In the genomic region with DNA sequence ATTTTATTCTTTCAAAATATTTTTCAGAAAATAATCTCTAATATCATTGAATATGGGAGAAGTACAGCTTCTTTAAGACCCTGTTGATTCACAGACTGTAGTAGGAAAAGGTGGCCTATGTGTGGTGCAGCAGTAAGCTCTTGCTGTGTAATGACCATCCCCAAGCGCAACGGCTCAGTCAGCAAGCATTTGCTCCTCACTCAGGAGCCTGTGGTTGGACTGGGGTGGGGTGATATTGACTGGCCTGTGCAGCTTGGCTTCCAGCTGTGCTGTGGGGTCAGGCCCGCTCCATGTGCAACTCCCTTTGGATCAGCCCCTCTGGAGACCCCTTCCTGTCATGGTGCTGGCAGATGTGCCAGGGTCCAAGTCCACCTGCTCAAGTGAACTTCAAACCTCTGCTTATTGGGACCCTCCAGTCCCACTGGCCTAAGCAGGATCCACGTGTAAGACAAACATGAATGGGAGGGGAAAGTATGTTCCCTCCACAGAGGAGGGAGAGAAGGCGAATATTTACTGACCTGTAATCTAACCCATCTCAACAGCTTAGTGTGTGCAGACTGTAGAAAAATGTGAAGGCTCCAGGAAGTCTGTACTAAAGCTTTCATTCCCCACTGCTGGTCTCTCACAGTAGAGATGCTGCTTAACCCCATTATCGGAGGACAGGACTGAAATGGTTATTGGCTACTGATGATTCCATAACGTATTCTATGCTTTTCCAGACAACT, we compare ENCODE assay signal across 28 cellular contexts.
"Had no signal": no experiment of that assay in that cellular context is flagged by ENCODE, and none has a peak within 500 bp of the region (broad histone marks: within the 10 kb centered on the region; RNA-seq: fewer than 3 reads in every experiment).

No MANE protein-coding gene starts in this region.

- H3K27me3 ChIP-seq: ovary, right atrium auricular region, vagina had no signal

- H3K4me3 ChIP-seq: heart left ventricle, left lung, lower lobe of right lung, ovary, right atrium auricular region, skin epidermis, thoracic aorta, tibial artery, vagina had no signal

- H3K4me1 ChIP-seq: heart left ventricle, left lung, lower lobe of right lung, right atrium auricular region had no signal

- H3K9me3 ChIP-seq: heart left ventricle, left lung, lower lobe of right lung, ovary, right atrium auricular region, thoracic aorta, tibial artery, vagina had no signal

- H3K27ac Mint-ChIP-seq: immature natural killer cell; mesothelial cell of epicardium; naive B cell; natural killer cell; progenitor cell of endocrine pancreas; stimulated activated effector memory CD8-positive, alpha-beta T cell treated with anti-CD3 and anti-CD28 coated beads, Interleukin-12 subunit alpha, Interleukin-12 subunit beta, amount 100 ng/mL, for 72 hours; stimulated activated naive CD8-positive, alpha-beta T cell treated with anti-CD3 and anti-CD28 coated beads, Interleukin-15, amount 100 ng/mL, for 72 hours had no signal

- H3K4me3 Mint-ChIP-seq: immature natural killer cell; mesothelial cell of epicardium; naive B cell; natural killer cell; stimulated activated effector memory CD8-positive, alpha-beta T cell treated with anti-CD3 and anti-CD28 coated beads, Interleukin-12 subunit alpha, Interleukin-12 subunit beta, amount 100 ng/mL, for 72 hours; stimulated activated naive CD8-positive, alpha-beta T cell treated with anti-CD3 and anti-CD28 coated beads, Interleukin-15, amount 100 ng/mL, for 72 hours; type B pancreatic cell had no signal

- H3K9me3 Mint-ChIP-seq: immature natural killer cell; mesothelial cell of epicardium; natural killer cell; stimulated activated effector memory CD8-positive, alpha-beta T cell treated with anti-CD3 and anti-CD28 coated beads, Interleukin-12 subunit alpha, Interleukin-12 subunit beta, amount 100 ng/mL, for 72 hours; stimulated activated naive CD8-positive, alpha-beta T cell treated with anti-CD3 and anti-CD28 coated beads, Interleukin-15, amount 100 ng/mL, for 72 hours; type B pancreatic cell had no signal

- DNase-seq: hypothalamus; immature natural killer cell; kidney; left colon; left lung; lower lobe of right lung; mesendoderm; naive B cell; natural killer cell; nucleus accumbens; ovary; stimulated activated CD4-positive, alpha-beta T cell treated with anti-CD3 and anti-CD28 coated beads, Interleukin-12 subunit alpha, Interleukin-12 subunit beta, amount 100 ng/mL, for 4 hours; stimulated activated CD4-positive, alpha-beta T cell treated with anti-CD3 and anti-CD28 coated beads, Interleukin-15, amount 100 ng/mL, for 24 hours; stimulated activated CD4-positive, alpha-beta T cell treated with anti-CD3 and anti-CD28 coated beads, Interleukin-2, amount 100 ng/mL, for 24 hours; stimulated activated CD4-positive, alpha-beta T cell treated with anti-CD3 and anti-CD28 coated beads, Interleukin-4, amount 100 ng/mL, for 24 hours; stimulated activated naive CD4-positive, alpha-beta T cell treated with Interleukin-2 at 50 U/mL for 16 hours; stimulated activated naive CD8-positive, alpha-beta T cell treated with anti-CD3 and anti-CD28 coated beads, Interleukin-15, amount 100 ng/mL, for 72 hours; tibial artery had no signal

- H3K27ac ChIP-seq: heart left ventricle, left lung, lower lobe of right lung, ovary, right atrium auricular region, skin epidermis, thoracic aorta, tibial artery, vagina had no signal

- H3K4me1 Mint-ChIP-seq: natural killer cell; stimulated activated effector memory CD8-positive, alpha-beta T cell treated with anti-CD3 and anti-CD28 coated beads, Interleukin-12 subunit alpha, Interleukin-12 subunit beta, amount 100 ng/mL, for 72 hours had no signal

- H3K36me3 ChIP-seq: heart left ventricle, left lung, lower lobe of right lung, ovary, right atrium auricular region, thoracic aorta, tibial artery, vagina had no signal

- ATAC-seq: heart left ventricle; left colon; left lung; lower lobe of right lung; natural killer cell; sciatic nerve; stimulated activated effector memory CD8-positive, alpha-beta T cell treated with anti-CD3 and anti-CD28 coated beads, Interleukin-12 subunit alpha, Interleukin-12 subunit beta, amount 100 ng/mL, for 72 hours; stimulated activated naive CD8-positive, alpha-beta T cell treated with anti-CD3 and anti-CD28 coated beads, Interleukin-15, amount 100 ng/mL, for 72 hours had no signal

- H3K36me3 Mint-ChIP-seq: immature natural killer cell; mesothelial cell of epicardium; natural killer cell; stimulated activated effector memory CD8-positive, alpha-beta T cell treated with anti-CD3 and anti-CD28 coated beads, Interleukin-12 subunit alpha, Interleukin-12 subunit beta, amount 100 ng/mL, for 72 hours; type B pancreatic cell had no signal
